In the genomic region with DNA sequence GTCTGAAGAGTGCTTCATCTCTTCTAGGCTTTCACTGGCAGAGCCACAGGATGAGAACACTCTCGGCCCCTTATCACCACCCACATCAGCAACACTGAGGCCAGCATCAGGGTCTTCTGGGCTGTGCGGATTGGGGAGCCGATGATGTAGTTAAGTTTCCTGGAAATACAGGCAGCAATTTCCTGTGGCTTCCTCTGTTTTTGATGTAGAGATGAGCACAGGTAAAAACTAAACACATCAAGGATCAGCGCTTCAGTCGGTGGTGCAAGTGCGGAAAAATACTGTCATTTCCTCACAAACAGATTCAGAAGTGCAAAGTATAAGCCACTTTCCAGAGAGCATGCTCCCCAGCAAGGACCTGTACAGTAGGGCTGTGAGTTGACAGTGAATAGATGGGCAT, we compare ENCODE assay signal across 9 cellular contexts.
DNase-seq lines count a peak whose midpoint lies in the region; ATAC-seq and TF ChIP-seq lines count a peak whose summit lies in the region.
"Had no signal": no experiment of that assay in that cellular context is flagged by ENCODE, and none has a peak within 500 bp of the region (broad histone marks: within the 10 kb centered on the region; RNA-seq: fewer than 3 reads in every experiment).

No MANE protein-coding gene starts in this region.

- CTCF ChIA-PET in A673 (lab: Charles Lee), result no interaction called here

- H3K4me3 Mint-ChIP-seq in stimulated activated naive CD8-positive, alpha-beta T cell treated with anti-CD3 and anti-CD28 coated beads, Interleukin-15, amount 100 ng/mL, for 72 hours, result peak overlapping the region; percentile 64 to 68

- H3K27ac Mint-ChIP-seq in stimulated activated naive CD8-positive, alpha-beta T cell treated with anti-CD3 and anti-CD28 coated beads, Interleukin-15, amount 100 ng/mL, for 72 hours, result peak overlapping the region; percentile 91 to 96

- ATAC-seq in stimulated activated naive CD8-positive, alpha-beta T cell treated with anti-CD3 and anti-CD28 coated beads, Interleukin-15, amount 100 ng/mL, for 72 hours, result peak; percentile 94
- no peak for ATAC-seq in HG02981 (IDR thresholded peaks at IDR 0.05; ENCODE audit: unreplicated experiment)

- no peaks in the 10 kb centered on the region for H3K27me3 ChIP-seq in A673 (replicated peaks; ENCODE audit: insufficient read depth, low read depth, low read length, poor library complexity)

- H3K4me1 ChIP-seq in A673 (ENCODE audit: insufficient read depth, low read length, poor library complexity, severe bottlenecking), result no peaks in the 10 kb centered on the region

- POLR2A ChIA-PET in A673 (lab: Charles Lee; ENCODE audit: low non-redundant PET), result no interaction called here

- no peak overlapping the region for H3K27ac ChIP-seq in A673 (ENCODE audit: low read depth, low read length, poor library complexity, severe bottlenecking)

- no peaks in the 10 kb centered on the region for H3K36me3 ChIP-seq in A673 (ENCODE audit: insufficient read depth, low read length, poor library complexity, severe bottlenecking)

- H3K9me3 ChIP-seq in A673 (ENCODE audit: low read depth, low read length, poor library complexity, severe bottlenecking), result no peaks in the 10 kb centered on the region

- no TSS peak for BruUV-seq in A673 (replicated peaks; lab: Mats Ljungman, UMichigan)

- H3K9me3 Mint-ChIP-seq in stimulated activated naive CD8-positive, alpha-beta T cell treated with anti-CD3 and anti-CD28 coated beads, Interleukin-15, amount 100 ng/mL, for 72 hours, result no peaks in the 10 kb centered on the region

- intact Hi-C loops in A673 (cut with micrococcal nuclease; ENCODE audit: unreplicated experiment), result no loop called here

- TF ChIP-seq CTCF in A673 (conservative IDR thresholded peaks at IDR 0.05; ENCODE audit: low read depth, low read length), result no peak

- DNase-seq in activated CD4-positive, alpha-beta T cell treated with anti-CD3 and anti-CD28 coated beads for 48 hours, result peak; percentile 84
- peak; percentile 56 for DNase-seq in activated effector memory CD4-positive, alpha-beta T cell treated with Interleukin-2 at 50 U/mL for 16 hours
- DNase-seq in stimulated activated CD4-positive, alpha-beta T cell treated with anti-CD3 and anti-CD28 coated beads, Interleukin-15, amount 100 ng/mL, for 24 hours, result peak; percentile 84
- DNase-seq in stimulated activated naive CD8-positive, alpha-beta T cell treated with anti-CD3 and anti-CD28 coated beads, Interleukin-15, amount 100 ng/mL, for 72 hours, result peak; percentile 73 to 87
- DNase-seq in NCI-H1092 (lab: John Stamatoyannopoulos, UW) (no peak), A673 (ENCODE audit: low spot score) (no peak)
- DNase-seq: MM.1S had no signal

- no peak overlapping the region for H3K4me3 ChIP-seq in A673 (ENCODE audit: low read depth, low read length, poor library complexity, severe bottlenecking)
- H3K4me3 ChIP-seq: lung had no signal

- peaks cover 97% of the 10 kb centered on the region for H3K4me1 Mint-ChIP-seq in stimulated activated naive CD8-positive, alpha-beta T cell treated with anti-CD3 and anti-CD28 coated beads, Interleukin-15, amount 100 ng/mL, for 72 hours

- no peaks in the 10 kb centered on the region for H3K27me3 Mint-ChIP-seq in stimulated activated naive CD8-positive, alpha-beta T cell treated with anti-CD3 and anti-CD28 coated beads, Interleukin-15, amount 100 ng/mL, for 72 hours

Comparison
In these comparisons a context has a peak if more than half of its experiments do, and no peak if none do; other contexts are left out.
1. DNase-seq: peak in activated CD4-positive, alpha-beta T cell treated with anti-CD3 and anti-CD28 coated beads for 48 hours (single experiment), activated effector memory CD4-positive, alpha-beta T cell treated with Interleukin-2 at 50 U/mL for 16 hours (single experiment), stimulated activated CD4-positive, alpha-beta T cell treated with anti-CD3 and anti-CD28 coated beads, Interleukin-15, amount 100 ng/mL, for 24 hours (single experiment) and stimulated activated naive CD8-positive, alpha-beta T cell treated with anti-CD3 and anti-CD28 coated beads, Interleukin-15, amount 100 ng/mL, for 72 hours (2 of 2); none in NCI-H1092 (single experiment) and A673 (single experiment).